In genomic region chr1:164999135-164999534, GRCh38 we compare ENCODE assay signal across 27 cellular contexts.
"Had no signal": no experiment of that assay in that cellular context is flagged by ENCODE, and none has a peak within 500 bp of the region (broad histone marks: within the 10 kb centered on the region; RNA-seq: fewer than 3 reads in every experiment).

No MANE protein-coding gene starts in this region.

- H3K4me3 ChIP-seq: ascending aorta, body of pancreas, SJCRH30 had no signal

- H3K4me1 ChIP-seq: ascending aorta, body of pancreas, SJCRH30 had no signal

- H3K27ac ChIP-seq: ascending aorta, body of pancreas, RWPE1, SJCRH30 had no signal

- DNase-seq: activated B cell treated with CpG ODN at 0.5 μM for 24 hours; activated CD4-positive, alpha-beta memory T cell treated with anti-CD3 and anti-CD28 coated beads for 36 hours; activated CD4-positive, alpha-beta T cell treated with anti-CD3 and anti-CD28 coated beads for 1 hour; activated CD4-positive, alpha-beta T cell treated with anti-CD3 and anti-CD28 coated beads, Interleukin-2, amount 10 ng/mL, durations not matched to agents 7 days and 5 days; activated CD8-positive, alpha-beta memory T cell treated with anti-CD3 and anti-CD28 coated beads for 24 hours; activated effector memory CD4-positive, alpha-beta T cell treated with anti-CD3 and anti-CD28 coated beads, Interleukin-2, amount 50 U/mL, for 16 hours; activated naive CD4-positive, alpha-beta T cell treated with Interleukin-2 at 50 U/mL for 16 hours; activated naive CD8-positive, alpha-beta T cell treated with anti-CD3 and anti-CD28 coated beads, Interleukin-2, amount 50 U/mL, for 24 hours; activated T-cell treated with anti-CD3 and anti-CD28 coated beads, Interleukin-2, amount 50 U/mL, for 4 hours; amniotic stem cell; body of pancreas; NCI-H1048; NCI-H146; NCI-H187 treated with DMSO at 0.1 percent for 48 hours; NCI-H2081 treated with DMSO at 0.1 percent for 48 hours; NCI-H2171 treated with DMSO at 0.1 percent for 48 hours; NCI-H226; NCI-H526; NCI-H774; Right ventricle myocardium superior; SJCRH30; SW 1271 had no signal

- ATAC-seq: activated naive CD4-positive, alpha-beta T cell treated with anti-CD3 and anti-CD28 coated beads, Interleukin-2, amount 50 U/mL, for 72 hours; activated naive CD8-positive, alpha-beta T cell treated with anti-CD3 and anti-CD28 coated beads, Interleukin-2, amount 50 U/mL, for 24 hours; activated T-cell treated with anti-CD3 and anti-CD28 coated beads, Interleukin-2, amount 50 U/mL, for 4 hours; body of pancreas; Panc1; SK-N-SH treated with all-trans-retinoic acid at 6 μM for 48 hours had no signal

- H3K27me3 ChIP-seq: ascending aorta, body of pancreas, SJCRH30 had no signal

- H3K9me3 ChIP-seq: ascending aorta, body of pancreas, SJCRH30 had no signal

- H3K36me3 ChIP-seq: ascending aorta, SJCRH30 had no signal
